Comparison of ENCODE assay signal across 13 cellular contexts in genomic region chr9:129595903-129596540, GRCh38. TPM values are rescaled to one million over a fixed set of nuclear protein-coding genes. Genes with fewer than 3 reads are reported as not detected.
DNase-seq lines count a peak whose midpoint lies in the region; ATAC-seq and TF ChIP-seq lines count a peak whose summit lies in the region.
"Had no signal": no experiment of that assay in that cellular context is flagged by ENCODE, and none has a peak within 500 bp of the region (broad histone marks: within the 10 kb centered on the region; RNA-seq: fewer than 3 reads in every experiment).

No MANE protein-coding gene starts in this region.

- no CpG with 5 or more reads among the region's 6 CpGs for WGBS in IMR-90 (ENCODE audit: extremely low coverage in 2 of 2, insufficient read length in 1 of 2), 2 experiments

- no peak overlapping the region for H3K27ac ChIP-seq in IMR-90 (ENCODE audit: insufficient read depth, low read length)
- H3K27ac ChIP-seq in caudate nucleus (ENCODE audit: low read depth, low read length): peak overlapping the region; percentile 39

- H3K4ac ChIP-seq in IMR-90 (ENCODE audit: low read depth, low read length): peak overlapping the region; percentile 87

- DNase-seq in AML-193 (lab: John Stamatoyannopoulos, UW) (peak; percentile 14 to 15), IMR-90 (no peak), caudate nucleus (lab: John Stamatoyannopoulos, UW) (no peak), germinal center (ENCODE audit: low spot score) (no peak), GM19238 (ENCODE audit: insufficient read length, low spot score) (no peak)
- no peak for DNase-seq in naive thymus-derived CD8-positive, alpha-beta T cell
- DNase-seq: activated naive CD4-positive, alpha-beta T cell treated with Interleukin-2 at 50 U/mL for 16 hours; DND-41; erythroblast; naive B cell; NCI-H187 treated with DMSO at 0.1 percent for 48 hours had no signal

- no peak overlapping the region for H3K9ac ChIP-seq in IMR-90 (ENCODE audit: low read depth, low read length)

- H3K79me1 ChIP-seq in IMR-90 (ENCODE audit: low read depth in 1 of 2, low read length in 2 of 2): peaks cover 5 to 11% of the 10 kb centered on the region in 2 experiments; a peak in 3 of 4 replicates

- H3K4me1 Mint-ChIP-seq in naive thymus-derived CD8-positive, alpha-beta T cell: peaks cover 15 to 32% (median 24%) of the 10 kb centered on the region in 4 donors

- intact Hi-C loops in IMR-90 (cut with micrococcal nuclease): no loop called here

- peak overlapping the region; percentile 66 for H2BK20ac ChIP-seq in IMR-90 (ENCODE audit: low read depth, low read length)

- BruUV-seq in IMR-90 (replicated peaks; lab: Mats Ljungman, UMichigan): no TSS peak

- H3K4me3 ChIP-seq in IMR-90 (ENCODE audit: insufficient read depth, low read depth, low read length): no peak overlapping the region

- peak overlapping the region; percentile 92 to 95; a peak in 3 of 4 replicates for H4K8ac ChIP-seq in IMR-90 (ENCODE audit: low read depth in 2 of 2, low read length in 2 of 2)

- CTCF ChIA-PET in IMR-90 (lab: Yijun Ruan, JAX): interaction anchor here (0.6 to 1.1 kb wide), 3 partner anchors 20 to 421 kb away, joined by 3 to 4 read pairs (median 4); no protein-coding TSS in a partner anchor

- in situ Hi-C loops in IMR-90 (cut with MboI; ENCODE audit: low sequenced_read_pairs): no loop called here

- H3K18ac ChIP-seq in IMR-90 (ENCODE audit: low read depth, low read length): no peak overlapping the region

- peak overlapping the region; percentile 91 for H2AK5ac ChIP-seq in IMR-90 (ENCODE audit: low read depth, low read length)

- peak overlapping the region; percentile 94 for H2BK120ac ChIP-seq in IMR-90 (ENCODE audit: low read depth, low read length)

- peak overlapping the region in 6 of 10 donors; percentile 38 to 67 (median 60) for H3K4me3 Mint-ChIP-seq in naive thymus-derived CD8-positive, alpha-beta T cell

- TF ChIP-seq RAD21 in IMR-90 (IDR thresholded peaks at IDR 0.05; ENCODE audit: low read length): no peak

- H3K36me3 Mint-ChIP-seq in naive thymus-derived CD8-positive, alpha-beta T cell: no peaks in the 10 kb centered on the region
- H3K36me3 Mint-ChIP-seq: naive B cell had no signal

- no peaks in the 10 kb centered on the region for H4K20me1 ChIP-seq in IMR-90 (ENCODE audit: insufficient read depth, low read length)

- H3K27me3 Mint-ChIP-seq in naive thymus-derived CD8-positive, alpha-beta T cell: peaks cover 0 to 13% (median 0%) of the 10 kb centered on the region in 5 donors

- H2BK15ac ChIP-seq in IMR-90 (ENCODE audit: low read depth, low read length): peak overlapping the region; percentile 27; the same call in 1 of the 3 replicates

- no peaks in the 10 kb centered on the region for H3K9me3 ChIP-seq in IMR-90 (ENCODE audit: control insufficient read depth, insufficient read depth, low read length)

- peaks cover 14% of the 10 kb centered on the region for H3K9me1 ChIP-seq in IMR-90 (ENCODE audit: insufficient read depth, low read length)

- ATAC-seq in IMR-90 (ENCODE audit: low read depth) (no peak), HG03025 (IDR thresholded peaks at IDR 0.05; ENCODE audit: low FRiP score, unreplicated experiment) (no peak), HG03039 (IDR thresholded peaks at IDR 0.05; ENCODE audit: unreplicated experiment) (no peak)
- no peak for ATAC-seq in naive thymus-derived CD8-positive, alpha-beta T cell

- peak overlapping the region; percentile 99 for H2AK9ac ChIP-seq in IMR-90 (replicated peaks; ENCODE audit: low read depth, low read length, poor library complexity)

- H2BK5ac ChIP-seq in IMR-90 (ENCODE audit: low read depth, low read length, poor library complexity, severe bottlenecking): peak overlapping the region; percentile 70

- peak overlapping the region; percentile 3; the same call in 1 of the 2 replicates for H3K56ac ChIP-seq in IMR-90 (ENCODE audit: extremely low read depth, insufficient read depth, low read length)

- peak overlapping the region; percentile 99 for H4K91ac ChIP-seq in IMR-90 (ENCODE audit: insufficient read depth, low read depth, low read length)

- H3K4me1 ChIP-seq in IMR-90 (ENCODE audit: control insufficient read depth, insufficient read depth, low read length): peaks cover 20% of the 10 kb centered on the region

- H3K27me3 ChIP-seq in IMR-90 (ENCODE audit: control insufficient read depth, insufficient read depth, low read length): no peaks in the 10 kb centered on the region

- no peak overlapping the region for H3K4me2 ChIP-seq in IMR-90 (ENCODE audit: low read depth, low read length)

- TF ChIP-seq CTCF in IMR-90 (conservative IDR thresholded peaks at IDR 0.05; ENCODE audit: low read depth, low read length): no peak

- H3K14ac ChIP-seq in IMR-90 (replicated peaks; ENCODE audit: low read depth, low read length): peak overlapping the region; percentile 98

- POLR2A ChIA-PET in IMR-90 (lab: Charles Lee; ENCODE audit: unreplicated experiment): interaction anchor here (1.1 kb wide), 3 partner anchors 15 to 113 kb away, joined by 3 to 6 read pairs (median 3); no protein-coding TSS in a partner anchor
- POLR2A ChIA-PET in naive thymus-derived CD8-positive, alpha-beta T cell (lab: Charles Lee): interaction anchor here (0.7 to 2.8 kb wide), 3 partner anchors 10 to 146 kb away, joined by 4 to 18 read pairs (median 5); no protein-coding TSS in a partner anchor

- no peaks in the 10 kb centered on the region for H3K9me3 Mint-ChIP-seq in naive thymus-derived CD8-positive, alpha-beta T cell
- H3K9me3 Mint-ChIP-seq: naive B cell had no signal

- TF ChIP-seq POLR2A in IMR-90 (IDR thresholded peaks at IDR 0.05; ENCODE audit: low read depth, low read length): no peak; the same call in 1 of the 2 replicates

- H3K27ac Mint-ChIP-seq in naive thymus-derived CD8-positive, alpha-beta T cell: peak overlapping the region in 8 of 10 donors; percentile 3 to 89 (median 56)

- H2AFZ ChIP-seq in IMR-90 (replicated peaks; ENCODE audit: low read length, poor library complexity): peak overlapping the region; percentile 97

- H4K5ac ChIP-seq in IMR-90 (ENCODE audit: low read depth, low read length): no peak overlapping the region

- H3K36me3 ChIP-seq in IMR-90 (ENCODE audit: control insufficient read depth, insufficient read depth, low read length): no peaks in the 10 kb centered on the region

- peak overlapping the region; percentile 58 for H3K23ac ChIP-seq in IMR-90 (ENCODE audit: low read depth, low read length)

- dilution Hi-C loops in IMR-90 (cut with HindIII; ENCODE audit: low sequenced_read_pairs, unreplicated experiment): no loop called here

TF ChIP-seq in IMR-90, 13 proteins besides CTCF, POLR2A, EP300 and RAD21:
- TF ChIP-seq RFX5 (IDR thresholded peaks at IDR 0.05; ENCODE audit: low read depth, low read length) (no peak), BHLHE40 (IDR thresholded peaks at IDR 0.05; ENCODE audit: low read depth, low read length) (no peak), MXI1 (IDR thresholded peaks at IDR 0.05; ENCODE audit: borderline replicate concordance, low read depth, low read length) (no peak), RCOR1 (IDR thresholded peaks at IDR 0.05; ENCODE audit: insufficient replicate concordance, low read length) (no peak), MAFK (IDR thresholded peaks at IDR 0.05; ENCODE audit: low read depth, low read length) (no peak), FOS (IDR thresholded peaks at IDR 0.05; ENCODE audit: low read depth, low read length) (no peak), ELK1 (IDR thresholded peaks at IDR 0.05; ENCODE audit: borderline replicate concordance, low read depth, low read length) (no peak)

RNA-seq across cellular contexts. Expression of gene C9orf50, which starts 24.9 kb away (rescaled TPM):
- total RNA-seq in IMR-90 (2012; rRNA removed): not detected in 2 replicates
- polyA plus RNA-seq in IMR-90 (2012; rRNA removed): 0.09 and 0.20 TPM in 2 replicates
- 0.06 and 0.19 TPM in 2 replicates for polyA plus RNA-seq in IMR-90 (2012; cell fraction: cytosol; rRNA removed)
- polyA plus RNA-seq in IMR-90 (2012; cell fraction: nucleus; rRNA removed; ENCODE audit: low replicate concordance): 0.42 and 0.54 TPM in 2 replicates
- total RNA-seq in naive thymus-derived CD8-positive, alpha-beta T cell: not detected
- not detected for polyA plus RNA-seq in naive thymus-derived CD8-positive, alpha-beta T cell

RNA-seq across cellular contexts. Expression of gene NTMT1, which starts 29.9 kb away (rescaled TPM):
- total RNA-seq in IMR-90 (2012; rRNA removed): 67.8 and 68.1 TPM in 2 replicates
- polyA plus RNA-seq in IMR-90 (2012; rRNA removed): 88.1 and 108 TPM in 2 replicates
- 57.5 and 92.6 TPM in 2 replicates for polyA plus RNA-seq in IMR-90 (2012; cell fraction: cytosol; rRNA removed)
- 56.2 and 66.4 TPM in 2 replicates for polyA plus RNA-seq in IMR-90 (2012; cell fraction: nucleus; rRNA removed; ENCODE audit: low replicate concordance)
- total RNA-seq in naive thymus-derived CD8-positive, alpha-beta T cell: 10 to 100 TPM; 34.5 to 35.1 TPM
- 10 to 100 TPM; 40.8 to 57.8 (median 45.2) TPM for polyA plus RNA-seq in naive thymus-derived CD8-positive, alpha-beta T cell

RNA-seq across cellular contexts. Expression of gene ASB6, which starts 45.9 kb away (rescaled TPM):
- total RNA-seq in IMR-90 (2012; rRNA removed): 9.4 and 9.7 TPM in 2 replicates
- polyA plus RNA-seq in IMR-90 (2012; rRNA removed): 28.9 and 31.4 TPM in 2 replicates
- polyA plus RNA-seq in IMR-90 (2012; cell fraction: cytosol; rRNA removed): 22.2 and 27.8 TPM in 2 replicates
- 42.0 and 79.1 TPM in 2 replicates for polyA plus RNA-seq in IMR-90 (2012; cell fraction: nucleus; rRNA removed; ENCODE audit: low replicate concordance)
- 10 to 100 TPM; 33.7 to 35.7 TPM for total RNA-seq in naive thymus-derived CD8-positive, alpha-beta T cell
- polyA plus RNA-seq in naive thymus-derived CD8-positive, alpha-beta T cell: 10 to 100 TPM; 14.8 to 29.1 (median 19.8) TPM

Comparison
In these comparisons a context has a peak if more than half of its experiments do, and no peak if none do; other contexts are left out.
1. DNase-seq: peak in AML-193 (2 of 2); none in IMR-90 (single experiment), caudate nucleus (0 of 61), naive thymus-derived CD8-positive, alpha-beta T cell (0 of 10), germinal center (single experiment) and GM19238 (single experiment).